Comparison of ENCODE assay signal across 1 cellular context in genomic region chr19:44764975-44765948, GRCh38.
TF ChIP-seq lines count a peak whose summit lies in the region.

No MANE protein-coding gene starts in this region.

TF ChIP-seq in HepG2, 621 proteins besides CTCF, POLR2A, EP300 and RAD21 (continued from another document):
- peak; percentile 74 for TF ChIP-seq SALL1 (CRISPR knock-in tag; IDR thresholded peaks at IDR 0.05)
- peak; percentile 85 for TF ChIP-seq HNF4A (CRISPR knock-in tag; IDR thresholded peaks at IDR 0.05)
- peak; percentile 79 for TF ChIP-seq ZNF331 (CRISPR knock-in tag; IDR thresholded peaks at IDR 0.05)
- no peak for TF ChIP-seq ZFP36L1 (CRISPR knock-in tag; IDR thresholded peaks at IDR 0.05)
- TF ChIP-seq ZNF264 (CRISPR knock-in tag; IDR thresholded peaks at IDR 0.05): no peak
- TF ChIP-seq TBP (CRISPR knock-in tag; IDR thresholded peaks at IDR 0.05): no peak
- no peak for TF ChIP-seq ZNF253 (CRISPR knock-in tag; IDR thresholded peaks at IDR 0.05; ENCODE audit: borderline replicate concordance)
- TF ChIP-seq PAF1 (CRISPR knock-in tag; IDR thresholded peaks at IDR 0.05): no peak
- TF ChIP-seq MAFK (conservative IDR thresholded peaks at IDR 0.05 in 1 of 2, IDR thresholded peaks at IDR 0.05 in 1 of 2; ENCODE audit: low read length in 2 of 2): peak in 1 of 2 experiments; percentile 35; a peak in 2 of 4 replicates
- peak; percentile 52; the same call in 1 of the 2 replicates for TF ChIP-seq ATF3 (CRISPR knock-in tag; IDR thresholded peaks at IDR 0.05)
- peak; percentile 66 for TF ChIP-seq PAXIP1 (CRISPR knock-in tag; conservative IDR thresholded peaks at IDR 0.05)
- peak; percentile 85 for TF ChIP-seq PITX1 (CRISPR knock-in tag; IDR thresholded peaks at IDR 0.05)
- TF ChIP-seq ZBTB44 (CRISPR knock-in tag; IDR thresholded peaks at IDR 0.05): no peak
- TF ChIP-seq ZNF770 (CRISPR knock-in tag; IDR thresholded peaks at IDR 0.05): peak; percentile 42; the same call in 1 of the 2 replicates
- TF ChIP-seq ZSCAN5A (CRISPR knock-in tag; IDR thresholded peaks at IDR 0.05; ENCODE audit: borderline replicate concordance): 0 out of 2 replicates have a peak, but pooled peaks have one; percentile 50
- TF ChIP-seq MEIS2 (CRISPR knock-in tag; IDR thresholded peaks at IDR 0.05): peak; percentile 74; the same call in 1 of the 2 replicates
- no peak for TF ChIP-seq ZNF597 (CRISPR knock-in tag; IDR thresholded peaks at IDR 0.05)
- peak; percentile 32; the same call in 1 of the 2 replicates for TF ChIP-seq ZSCAN25 (CRISPR knock-in tag; IDR thresholded peaks at IDR 0.05)
- TF ChIP-seq GTF3A (CRISPR knock-in tag; conservative IDR thresholded peaks at IDR 0.05): no peak
- no peak for TF ChIP-seq BRD4 (CRISPR knock-in tag; IDR thresholded peaks at IDR 0.05)
- 0 out of 2 replicates have a peak, but pooled peaks have one; percentile 50 for TF ChIP-seq ZNF12 (CRISPR knock-in tag; IDR thresholded peaks at IDR 0.05)
- peak; percentile 73; the same call in 1 of the 2 replicates for TF ChIP-seq HOXA3 (CRISPR knock-in tag; IDR thresholded peaks at IDR 0.05)
- no peak for TF ChIP-seq ZNF768 (CRISPR knock-in tag; IDR thresholded peaks at IDR 0.05)
- no peak for TF ChIP-seq KDM3A (CRISPR knock-in tag; IDR thresholded peaks at IDR 0.05; ENCODE audit: low read depth)
- TF ChIP-seq ZNF569 (CRISPR knock-in tag; IDR thresholded peaks at IDR 0.05; ENCODE audit: borderline replicate concordance): no peak
- TF ChIP-seq NR2C2 (CRISPR knock-in tag; IDR thresholded peaks at IDR 0.05; ENCODE audit: borderline replicate concordance): peak; percentile 93
- 0 out of 2 replicates have a peak, but pooled peaks have one; percentile 61 for TF ChIP-seq ZNF703 (CRISPR knock-in tag; IDR thresholded peaks at IDR 0.05; ENCODE audit: borderline replicate concordance)
- TF ChIP-seq SRSF4 (IDR thresholded peaks at IDR 0.05; ENCODE audit: low read depth, low read length, poor library complexity, severe bottlenecking): no peak
- no peak for TF ChIP-seq RBFOX2 (IDR thresholded peaks at IDR 0.05; ENCODE audit: low read depth, low read length)
- 0 out of 2 replicates have a peak, but pooled peaks have one; percentile 55 for TF ChIP-seq MIER3 (CRISPR knock-in tag; IDR thresholded peaks at IDR 0.05; ENCODE audit: borderline replicate concordance)
- peak; percentile 55; the same call in 1 of the 2 replicates for TF ChIP-seq MTA1 (CRISPR knock-in tag; IDR thresholded peaks at IDR 0.05; ENCODE audit: borderline replicate concordance)
